10 cellular contexts compared by ENCODE assay signal in the genomic region with DNA sequence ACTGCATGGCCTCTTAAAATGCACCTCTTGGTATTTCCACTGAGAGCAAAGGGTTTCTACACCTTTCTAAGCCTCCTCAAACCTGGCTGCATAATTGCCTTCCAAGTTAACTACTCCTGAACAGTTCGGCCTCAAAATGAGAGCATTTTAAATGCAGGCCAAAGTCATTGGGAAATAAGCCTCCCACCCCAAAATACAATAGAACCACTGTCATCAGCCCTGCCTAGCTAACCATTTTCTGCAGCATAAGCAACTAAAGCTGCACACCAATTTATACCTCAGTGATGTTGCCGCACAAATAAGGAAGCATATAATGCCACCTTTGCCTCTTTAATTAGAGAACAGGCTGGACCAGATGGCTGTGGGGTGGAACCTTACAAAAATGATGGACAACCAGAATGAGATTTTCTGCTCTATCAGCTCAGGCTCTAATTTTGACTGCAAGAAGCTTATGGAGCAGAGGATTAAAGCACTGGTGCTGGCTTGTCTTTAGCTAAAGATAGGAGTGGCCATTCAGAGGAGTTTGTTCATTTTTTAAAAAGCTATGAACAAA. TPM values are rescaled to one million over a fixed set of nuclear protein-coding genes. Genes with fewer than 3 reads are reported as not detected.
DNase-seq lines count a peak whose midpoint lies in the region; ATAC-seq and TF ChIP-seq lines count a peak whose summit lies in the region.
"Had no signal": no experiment of that assay in that cellular context is flagged by ENCODE, and none has a peak within 500 bp of the region (broad histone marks: within the 10 kb centered on the region; RNA-seq: fewer than 3 reads in every experiment).

No MANE protein-coding gene starts in this region.

- ATAC-seq in psoas muscle = no peak
- ATAC-seq in HG03378 (IDR thresholded peaks at IDR 0.05; ENCODE audit: unreplicated experiment) = no peak
- no peak for ATAC-seq in GM18511 (IDR thresholded peaks at IDR 0.05; ENCODE audit: unreplicated experiment)

- H3K27me3 Mint-ChIP-seq in endothelial cell (ENCODE audit: unreplicated experiment) = peaks cover 16% of the 10 kb centered on the region

- DNase-seq in D341Med (ENCODE audit: low spot score) (peak; percentile 67), NCI-H82 treated with DMSO at 0.1 percent for 48 hours (lab: John Stamatoyannopoulos, UW; ENCODE audit: unreplicated experiment) (peak; percentile 89), endothelial cell (ENCODE audit: low spot score) (no peak), psoas muscle (no peak), NCI-H446 (lab: John Stamatoyannopoulos, UW) (no peak), NOMO-1 (lab: John Stamatoyannopoulos, UW; ENCODE audit: unreplicated experiment in 2 of 2) (no peak)
- DNase-seq: activated naive CD4-positive, alpha-beta T cell treated with Interleukin-2 at 50 U/mL for 16 hours; dermis blood vessel endothelial cell had no signal

- peak overlapping the region; percentile 98 for H3K4me3 ChIP-seq in psoas muscle

- peak overlapping the region; percentile 27 for H3K4me3 Mint-ChIP-seq in endothelial cell (ENCODE audit: unreplicated experiment)

- intact Hi-C loops in psoas muscle (cut with DNase I) = loop anchor here in 1 of 2 donors (5.0 kb wide), 1 partner anchor 40 kb away; no protein-coding TSS in a partner anchor

- H3K36me3 ChIP-seq in psoas muscle (ENCODE audit: insufficient read depth in 1 of 2, low read depth in 1 of 2) = peaks cover 0 to 39% of the 10 kb centered on the region in 2 donors

- no peak for TF ChIP-seq CTCF in endothelial cell (IDR thresholded peaks at IDR 0.05; ENCODE audit: unreplicated experiment)
- TF ChIP-seq CTCF in psoas muscle (IDR thresholded peaks at IDR 0.05) = no peak

- no peaks in the 10 kb centered on the region for H3K27me3 ChIP-seq in psoas muscle (ENCODE audit: insufficient read depth in 3 of 3, low read length in 2 of 3)

- peak overlapping the region; percentile 99 for H3K27ac ChIP-seq in psoas muscle

- peaks cover 64% of the 10 kb centered on the region for H3K4me1 ChIP-seq in psoas muscle

- H3K9me3 Mint-ChIP-seq in endothelial cell (ENCODE audit: unreplicated experiment) = no peaks in the 10 kb centered on the region

- H3K9me3 ChIP-seq in psoas muscle = no peaks in the 10 kb centered on the region

- peaks cover 6% of the 10 kb centered on the region for H3K36me3 Mint-ChIP-seq in endothelial cell (ENCODE audit: low read depth, unreplicated experiment)

- no peak overlapping the region for H3K27ac Mint-ChIP-seq in endothelial cell (ENCODE audit: unreplicated experiment)

- H3K4me1 Mint-ChIP-seq in endothelial cell (ENCODE audit: unreplicated experiment) = peaks cover 18% of the 10 kb centered on the region

- WGBS in psoas muscle, 3 donors = 34 to 65% (median 34%) methylated on average over 2 of the region's 2 CpGs

RNA-seq across cellular contexts. Expression of a gene that starts 4.3 kb away (rescaled TPM):
- total RNA-seq in endothelial cell (ENCODE audit: unreplicated experiment) (60.3 TPM), psoas muscle (100 to 1,000 TPM in 1 of 4 donors, 10 to 100 TPM in 3; 12.3 to 111 (median 50.9) TPM)
- 10 to 100 TPM in 2 of 3 donors, 1 to 10 TPM in 1; 9.5 to 26.1 (median 23.4) TPM for polyA plus RNA-seq in psoas muscle

RNA-seq across cellular contexts. Expression of a gene that starts 26.2 kb away (rescaled TPM):
- total RNA-seq in endothelial cell (ENCODE audit: unreplicated experiment) (54.6 TPM), psoas muscle (10 to 100 TPM; 19.9 to 40.0 (median 23.4) TPM)
- 10 to 100 TPM; 34.3 to 79.2 (median 49.0) TPM for polyA plus RNA-seq in psoas muscle

RNA-seq across cellular contexts. Expression of a gene that starts 26.6 kb away (rescaled TPM):
- 83.5 TPM for total RNA-seq in endothelial cell (ENCODE audit: unreplicated experiment)
- total RNA-seq in psoas muscle = 100 to 1,000 TPM; 422 to 513 (median 474) TPM
- polyA plus RNA-seq in psoas muscle = 100 to 1,000 TPM; 346 to 459 (median 402) TPM

Comparison
In these comparisons a context has a peak if more than half of its experiments do, and no peak if none do; other contexts are left out.
1. DNase-seq: peak in D341Med (single experiment) and NCI-H82 treated with DMSO at 0.1 percent for 48 hours (single experiment); none in endothelial cell (single experiment), psoas muscle (0 of 2), NCI-H446 (0 of 2) and NOMO-1 (0 of 2).